1 cellular context compared by ENCODE assay signal in genomic region chr4:147683172-147683571, GRCh38.
TF ChIP-seq lines count a peak whose summit lies in the region.

No MANE protein-coding gene starts in this region.

TF ChIP-seq in GM12878, 131 proteins besides CTCF, POLR2A, EP300 and RAD21:
- TF ChIP-seq RAD51 (IDR thresholded peaks at IDR 0.05) (peak; percentile 64), ZNF592 (IDR thresholded peaks at IDR 0.05) (no peak), BHLHE40 (IDR thresholded peaks at IDR 0.05; ENCODE audit: borderline replicate concordance in 1 of 2, low read depth in 2 of 2, low read length in 1 of 2) (peak in 1 of 2 experiments; percentile 63; a peak in 2 of 4 replicates), ZBTB4 (CRISPR knock-in tag; IDR thresholded peaks at IDR 0.05) (no peak), E2F8 (IDR thresholded peaks at IDR 0.05; ENCODE audit: low read depth, partially characterized antibody) (no peak), SMAD5 (IDR thresholded peaks at IDR 0.05; ENCODE audit: low read depth) (no peak), MLLT1 (IDR thresholded peaks at IDR 0.05) (no peak)
